Comparison of ENCODE assay signal across 10 cellular contexts in the genomic region with DNA sequence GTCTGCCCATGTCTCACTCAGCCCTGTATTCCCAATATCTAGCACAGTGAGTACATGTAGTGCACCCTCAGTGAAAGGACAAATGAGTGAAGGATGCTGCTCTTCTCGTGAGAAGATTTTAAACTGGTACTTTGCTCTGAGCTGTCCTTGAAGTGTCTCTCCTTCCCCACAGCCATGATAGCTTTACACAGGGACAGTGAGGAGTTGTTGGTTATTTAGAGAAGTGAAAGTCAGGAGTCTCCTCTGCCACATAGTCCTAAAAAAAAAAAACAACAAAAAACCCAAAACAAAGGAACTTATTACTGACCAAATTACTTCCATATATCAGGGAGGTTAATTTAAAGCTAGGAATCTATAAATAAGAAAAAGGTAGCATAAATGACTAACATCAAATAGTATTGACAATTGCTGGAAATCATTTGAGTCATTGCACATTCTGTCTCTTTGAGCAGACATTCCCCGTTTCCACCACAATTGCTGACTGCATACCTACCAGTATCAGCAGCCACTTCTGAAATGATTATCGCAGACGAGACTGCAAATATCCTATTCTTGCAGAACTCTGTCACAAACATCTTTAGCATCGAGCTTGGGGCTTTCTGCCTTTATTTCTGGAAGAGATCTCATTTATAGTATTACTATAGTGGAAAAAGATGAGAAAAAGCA.
A peak's percentile ranks its signal among the peaks of the same experiment; 100 is the strongest.
DNase-seq lines count a peak whose midpoint lies in the region; ATAC-seq lines count a peak whose summit lies in the region.
"Had no signal": no experiment of that assay in that cellular context is flagged by ENCODE, and none has a peak within 500 bp of the region (broad histone marks: within the 10 kb centered on the region; RNA-seq: fewer than 3 reads in every experiment).

No MANE protein-coding gene starts in this region.

- H3K27ac Mint-ChIP-seq in activated naive CD4-positive, alpha-beta T cell treated with anti-CD3 and anti-CD28 coated beads, Interleukin-2, amount 10 ng/mL, durations not matched to agents 7 days and 5 days = peak overlapping the region; percentile 74
- H3K27ac Mint-ChIP-seq in stimulated activated memory B cell treated with anti-CD40 and anti-IgM and Interleukin-4, amounts not matched to agents 10 μg/mL and 1 μg/mL and 100 μg/mL, for 72 hours = peak overlapping the region; percentile 76

- peaks cover 10% of the 10 kb centered on the region for H3K9me3 Mint-ChIP-seq in activated naive CD4-positive, alpha-beta T cell treated with anti-CD3 and anti-CD28 coated beads, Interleukin-2, amount 10 ng/mL, durations not matched to agents 7 days and 5 days
- H3K9me3 Mint-ChIP-seq in stimulated activated memory B cell treated with anti-CD40 and anti-IgM and Interleukin-4, amounts not matched to agents 10 μg/mL and 1 μg/mL and 100 μg/mL, for 72 hours = peaks cover 9% of the 10 kb centered on the region

- DNase-seq in activated CD4-positive, CD25-positive, alpha-beta regulatory T cell (lab: John Stamatoyannopoulos, UW) = no peak
- DNase-seq in activated naive CD4-positive, alpha-beta T cell treated with anti-CD3 and anti-CD28 coated beads, Interleukin-2, amount 10 ng/mL, durations not matched to agents 7 days and 5 days = no peak
- DNase-seq in activated gamma-delta T cell treated with Interleukin-2 at 50 U/mL for 16 hours (no peak), OCI-M2 (lab: John Stamatoyannopoulos, UW; ENCODE audit: unreplicated experiment) (no peak), cerebellar nuclear complex (lab: John Stamatoyannopoulos, UW) (no peak)
- DNase-seq: MG63 had no signal

- peaks cover 9% of the 10 kb centered on the region for H3K36me3 Mint-ChIP-seq in activated naive CD4-positive, alpha-beta T cell treated with anti-CD3 and anti-CD28 coated beads, Interleukin-2, amount 10 ng/mL, durations not matched to agents 7 days and 5 days
- H3K36me3 Mint-ChIP-seq in stimulated activated memory B cell treated with anti-CD40 and anti-IgM and Interleukin-4, amounts not matched to agents 10 μg/mL and 1 μg/mL and 100 μg/mL, for 72 hours = no peaks in the 10 kb centered on the region

- no peaks in the 10 kb centered on the region for H3K27me3 Mint-ChIP-seq in activated naive CD4-positive, alpha-beta T cell treated with anti-CD3 and anti-CD28 coated beads, Interleukin-2, amount 10 ng/mL, durations not matched to agents 7 days and 5 days
- no peaks in the 10 kb centered on the region for H3K27me3 Mint-ChIP-seq in stimulated activated memory B cell treated with anti-CD40 and anti-IgM and Interleukin-4, amounts not matched to agents 10 μg/mL and 1 μg/mL and 100 μg/mL, for 72 hours

- H3K4me3 Mint-ChIP-seq in activated naive CD4-positive, alpha-beta T cell treated with anti-CD3 and anti-CD28 coated beads, Interleukin-2, amount 10 ng/mL, durations not matched to agents 7 days and 5 days = no peak overlapping the region
- no peak overlapping the region for H3K4me3 Mint-ChIP-seq in stimulated activated memory B cell treated with anti-CD40 and anti-IgM and Interleukin-4, amounts not matched to agents 10 μg/mL and 1 μg/mL and 100 μg/mL, for 72 hours

- H3K4me1 Mint-ChIP-seq in activated naive CD4-positive, alpha-beta T cell treated with anti-CD3 and anti-CD28 coated beads, Interleukin-2, amount 10 ng/mL, durations not matched to agents 7 days and 5 days = peaks cover 39% of the 10 kb centered on the region
- peaks cover 78% of the 10 kb centered on the region for H3K4me1 Mint-ChIP-seq in stimulated activated memory B cell treated with anti-CD40 and anti-IgM and Interleukin-4, amounts not matched to agents 10 μg/mL and 1 μg/mL and 100 μg/mL, for 72 hours

- ATAC-seq in activated CD4-positive, CD25-positive, alpha-beta regulatory T cell treated with anti-CD3 and anti-CD28 coated beads, Interleukin-2, amount 50 U/mL, for 24 hours = peak; percentile 78 to 82
- peak; percentile 26 for ATAC-seq in HG03342 (IDR thresholded peaks at IDR 0.05; ENCODE audit: unreplicated experiment)
- ATAC-seq in stimulated activated memory B cell treated with anti-CD40 and anti-IgM and Interleukin-4, amounts not matched to agents 10 μg/mL and 1 μg/mL and 100 μg/mL, for 72 hours = no peak
- ATAC-seq: A549 had no signal

- CTCF ChIA-PET in activated naive CD4-positive, alpha-beta T cell treated with anti-CD3 and anti-CD28 coated beads, Interleukin-2, amount 10 ng/mL, durations not matched to agents 7 days and 5 days (lab: Charles Lee) = interaction anchor here (0.8 to 1.0 kb wide), 3 partner anchors 18 to 49 kb away, joined by 3 to 4 read pairs (median 3); no protein-coding TSS in a partner anchor
